Comparison of ENCODE assay signal across 1 cellular context in the genomic region with DNA sequence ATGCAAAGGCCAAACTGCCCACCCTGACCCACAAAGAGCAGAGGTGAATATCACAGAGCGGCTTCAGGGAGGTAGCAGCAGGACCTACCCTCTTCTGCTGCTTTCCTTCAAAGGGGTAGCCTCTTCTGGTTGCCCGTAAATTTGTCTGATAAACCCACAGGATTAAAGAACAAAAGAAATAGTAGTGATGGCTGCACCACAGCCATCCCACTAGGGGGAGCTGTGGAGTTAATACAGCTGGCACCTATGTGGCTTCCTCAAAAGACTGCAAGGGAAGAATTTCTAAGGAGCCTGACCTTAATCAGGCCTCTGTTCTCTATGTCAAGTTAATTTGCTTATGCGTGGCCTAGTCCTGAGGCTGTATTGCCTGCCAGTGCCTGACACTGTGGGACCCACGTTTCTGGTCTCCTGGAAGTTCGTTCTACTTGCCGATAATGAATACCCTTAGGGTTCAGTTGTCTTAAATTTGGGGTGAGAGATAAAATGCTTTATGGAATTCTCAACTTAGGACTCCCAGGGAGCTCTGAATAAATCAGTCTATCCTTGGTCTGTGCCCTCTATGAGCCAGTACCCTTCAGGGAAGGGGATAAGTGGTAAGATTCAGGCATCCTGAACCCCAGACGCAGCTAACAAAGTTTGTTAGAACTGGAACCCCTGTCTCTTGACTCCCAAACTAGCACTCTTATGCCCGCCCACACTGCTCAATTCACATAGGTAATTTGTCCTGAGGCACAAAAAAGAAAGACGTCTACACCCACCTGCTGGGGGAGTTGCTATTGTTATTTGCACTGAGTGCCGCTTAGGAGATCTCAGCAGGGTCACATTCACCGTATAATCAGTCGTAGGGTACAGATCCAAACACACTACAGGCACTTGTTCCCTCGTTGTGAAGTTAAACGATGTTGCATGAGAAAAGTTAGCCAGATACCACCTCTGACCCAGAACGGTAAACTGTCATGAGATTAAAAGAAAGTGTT.
A peak's percentile ranks its signal among the peaks of the same experiment; 100 is the strongest.
TF ChIP-seq lines count a peak whose summit lies in the region.

No MANE protein-coding gene starts in this region.

TF ChIP-seq in IMR-90, 13 proteins besides CTCF, POLR2A, EP300 and RAD21:
- TF ChIP-seq MXI1 (IDR thresholded peaks at IDR 0.05; ENCODE audit: borderline replicate concordance, low read depth, low read length), result no peak
- TF ChIP-seq SMC3 (IDR thresholded peaks at IDR 0.05; ENCODE audit: low read depth, low read length), result peak; percentile 97
- no peak for TF ChIP-seq FOS (IDR thresholded peaks at IDR 0.05; ENCODE audit: low read depth, low read length)
